In genomic region chr16:89505204-89506112, GRCh38 we compare ENCODE assay signal across 1 cellular context.
TF ChIP-seq lines count a peak whose summit lies in the region.

No MANE protein-coding gene starts in this region.

TF ChIP-seq in HepG2, 621 proteins besides CTCF, POLR2A, EP300 and RAD21 (continued from another document and continues in another):
- TF ChIP-seq MLXIP (CRISPR knock-in tag; IDR thresholded peaks at IDR 0.05; ENCODE audit: borderline replicate concordance): no peak
- peak; percentile 88 for TF ChIP-seq ZHX2 (IDR thresholded peaks at IDR 0.05; ENCODE audit: low read depth)
- TF ChIP-seq ZHX2 (CRISPR knock-in tag; IDR thresholded peaks at IDR 0.05; ENCODE audit: borderline replicate concordance): no peak; the same call in 1 of the 2 replicates
- TF ChIP-seq TEAD2 (CRISPR knock-in tag; IDR thresholded peaks at IDR 0.05): no peak
- TF ChIP-seq GMEB1 (CRISPR knock-in tag; IDR thresholded peaks at IDR 0.05; ENCODE audit: borderline replicate concordance): peak; percentile 86; the same call in 1 of the 2 replicates
- no peak; the same call in 1 of the 2 replicates for TF ChIP-seq ZBTB3 (CRISPR knock-in tag; IDR thresholded peaks at IDR 0.05; ENCODE audit: borderline replicate concordance, low read depth)
- no peak for TF ChIP-seq ZNF256 (CRISPR knock-in tag; conservative IDR thresholded peaks at IDR 0.05)
- peak; percentile 53; the same call in 1 of the 2 replicates for TF ChIP-seq ATF7-NPFF (CRISPR knock-in tag; IDR thresholded peaks at IDR 0.05; ENCODE audit: low read depth)
- no peak for TF ChIP-seq RFX1 (IDR thresholded peaks at IDR 0.05)
- peak; percentile 40; the same call in 1 of the 2 replicates for TF ChIP-seq BRD4 (CRISPR knock-in tag; IDR thresholded peaks at IDR 0.05)
- TF ChIP-seq SYNCRIP (IDR thresholded peaks at IDR 0.05; ENCODE audit: insufficient read depth, low read depth, low read length): no peak
- TF ChIP-seq ETV6 (CRISPR knock-in tag; conservative IDR thresholded peaks at IDR 0.05): peak; percentile 99
- no peak for TF ChIP-seq ZBTB42 (CRISPR knock-in tag; IDR thresholded peaks at IDR 0.05)
- TF ChIP-seq ATM (IDR thresholded peaks at IDR 0.05; ENCODE audit: borderline replicate concordance): no peak
- no peak; the same call in 1 of the 2 replicates for TF ChIP-seq RFXANK (CRISPR knock-in tag; IDR thresholded peaks at IDR 0.05)
- peak; percentile 66 for TF ChIP-seq TEAD3 (CRISPR knock-in tag; optimal IDR thresholded peaks at IDR 0.05; ENCODE audit: borderline replicate concordance)
- TF ChIP-seq KIAA2018 (CRISPR knock-in tag; IDR thresholded peaks at IDR 0.05; ENCODE audit: borderline replicate concordance): no peak
- TF ChIP-seq SP4 (CRISPR knock-in tag; IDR thresholded peaks at IDR 0.05): peak; percentile 85
- TF ChIP-seq IRF9 (CRISPR knock-in tag; IDR thresholded peaks at IDR 0.05; ENCODE audit: borderline replicate concordance): no peak; the same call in 1 of the 2 replicates
- peak; percentile 94 for TF ChIP-seq DMTF1 (CRISPR knock-in tag; IDR thresholded peaks at IDR 0.05)
- peak; percentile 98 for TF ChIP-seq TBX2 (CRISPR knock-in tag; IDR thresholded peaks at IDR 0.05; ENCODE audit: borderline replicate concordance)
- TF ChIP-seq NFKB2 (CRISPR knock-in tag; IDR thresholded peaks at IDR 0.05; ENCODE audit: borderline replicate concordance): peak; percentile 71; the same call in 1 of the 2 replicates
- 0 out of 2 replicates have a peak, but pooled peaks have one; percentile 68 for TF ChIP-seq ZNF816 (CRISPR knock-in tag; IDR thresholded peaks at IDR 0.05; ENCODE audit: borderline replicate concordance)
- peak; percentile 93; the same call in 1 of the 2 replicates for TF ChIP-seq FOXK1 (CRISPR knock-in tag; IDR thresholded peaks at IDR 0.05; ENCODE audit: borderline replicate concordance, low read depth)
- TF ChIP-seq CREBL2 (CRISPR knock-in tag; IDR thresholded peaks at IDR 0.05; ENCODE audit: borderline replicate concordance): no peak
- peak; percentile 82 for TF ChIP-seq SOX5 (CRISPR knock-in tag; IDR thresholded peaks at IDR 0.05; ENCODE audit: borderline replicate concordance)
- no peak for TF ChIP-seq HNRNPLL (IDR thresholded peaks at IDR 0.05; ENCODE audit: low read depth, low read length, poor library complexity, severe bottlenecking)
- TF ChIP-seq TMF1 (CRISPR knock-in tag; IDR thresholded peaks at IDR 0.05; ENCODE audit: low read depth): no peak; the same call in 1 of the 2 replicates
- peak; percentile 79 for TF ChIP-seq NCOA2 (CRISPR knock-in tag; IDR thresholded peaks at IDR 0.05)
- peak; percentile 92 for TF ChIP-seq YEATS4 (CRISPR knock-in tag; IDR thresholded peaks at IDR 0.05; ENCODE audit: borderline replicate concordance)
- no peak for TF ChIP-seq ZNF335 (CRISPR knock-in tag; IDR thresholded peaks at IDR 0.05)
- peak; percentile 80; the same call in 1 of the 2 replicates for TF ChIP-seq ZNF451 (CRISPR knock-in tag; IDR thresholded peaks at IDR 0.05)
- no peak for TF ChIP-seq ZFP36 (IDR thresholded peaks at IDR 0.05; ENCODE audit: borderline replicate concordance, low read depth, low read length, partially characterized antibody)
- TF ChIP-seq ZNF383 (CRISPR knock-in tag; IDR thresholded peaks at IDR 0.05; ENCODE audit: borderline replicate concordance): peak; percentile 93; the same call in 1 of the 2 replicates
- no peak for TF ChIP-seq NFE2L2 (IDR thresholded peaks at IDR 0.05; ENCODE audit: low read length)
- TF ChIP-seq ZNF510 (CRISPR knock-in tag; IDR thresholded peaks at IDR 0.05; ENCODE audit: low read depth): peak; percentile 73; the same call in 1 of the 2 replicates
- TF ChIP-seq ZNF792 (CRISPR knock-in tag; IDR thresholded peaks at IDR 0.05): peak; percentile 91; the same call in 1 of the 2 replicates
